ENCODE assay signal across 8 cellular contexts in the genomic region with DNA sequence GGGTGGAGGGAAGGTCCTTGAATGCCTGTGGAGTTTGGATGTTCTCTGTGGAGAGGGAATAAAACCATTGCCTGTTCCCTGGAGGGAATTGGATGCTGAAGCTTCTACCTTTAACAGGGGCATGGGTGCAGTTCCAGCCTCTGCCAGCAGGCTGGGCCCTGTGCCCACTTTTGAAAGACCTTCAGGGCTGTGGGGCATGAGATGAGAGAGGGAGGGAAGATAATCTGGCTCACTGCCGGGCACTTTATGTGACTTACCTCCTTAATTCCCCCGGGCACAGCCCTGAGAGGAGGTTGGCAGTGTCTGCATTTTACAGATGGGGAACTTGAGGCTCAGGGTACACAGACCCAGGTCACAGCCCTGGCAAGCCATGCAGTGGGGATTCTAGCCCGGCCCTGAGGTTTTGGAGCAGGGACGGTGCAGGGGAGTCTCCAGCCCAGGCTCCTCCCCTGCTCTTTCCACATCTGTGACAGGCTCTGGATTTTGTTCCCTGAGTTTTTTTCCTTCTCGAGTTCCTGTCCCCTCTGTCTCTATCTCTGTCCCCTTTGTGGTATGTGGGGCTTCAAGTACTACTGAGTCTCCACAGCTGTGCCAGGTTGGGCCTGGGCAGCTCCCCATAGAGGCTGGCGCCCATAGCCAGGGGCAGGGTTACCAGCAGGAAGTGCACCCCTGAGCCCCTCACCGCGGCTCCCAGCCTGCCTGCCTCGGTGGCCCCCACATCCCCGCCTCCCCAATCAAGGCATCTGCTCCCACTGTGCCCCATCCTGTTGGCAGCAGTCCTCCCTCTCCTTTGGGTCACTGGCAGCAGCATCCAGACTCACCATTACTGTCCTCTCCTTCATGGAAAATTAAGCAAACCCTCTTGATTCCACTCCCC. TPM values are rescaled to one million over a fixed set of nuclear protein-coding genes. Genes with fewer than 3 reads are reported as not detected.
DNase-seq lines count a peak whose midpoint lies in the region; ATAC-seq and TF ChIP-seq lines count a peak whose summit lies in the region.

No MANE protein-coding gene starts in this region.

- no peak for TF ChIP-seq POLR2A in gastrocnemius medialis (IDR thresholded peaks at IDR 0.05)

- in situ Hi-C loops in Caki2 (cut with HindIII; ENCODE audit: low pct_unique_long_range_greater_than_20kb, low sequenced_read_pairs) (no loop called here), HAP-1 (cut with MboI; ENCODE audit: low sequenced_read_pairs) (no loop called here), gastrocnemius medialis (cut with MboI; ENCODE audit: low sequenced_read_pairs in 4 of 4) (loop anchor here in 2 of 4 donors (5.0 to 25.0 kb wide), 2 partner anchors 124 to 129 kb away; no protein-coding TSS in a partner anchor)

- H3K4me3 ChIP-seq in HAP-1 (no peak overlapping the region), ascending aorta (no peak overlapping the region), gastrocnemius medialis (no peak overlapping the region)

- no peaks in the 10 kb centered on the region for H3K4me1 ChIP-seq in HAP-1
- H3K4me1 ChIP-seq in ascending aorta: peaks cover 0 to 3% of the 10 kb centered on the region in 2 donors
- peaks cover 5 to 11% of the 10 kb centered on the region in 2 donors for H3K4me1 ChIP-seq in gastrocnemius medialis

- H3K27me3 ChIP-seq in HAP-1 (ENCODE audit: low read depth) (no peaks in the 10 kb centered on the region), ascending aorta (no peaks in the 10 kb centered on the region), gastrocnemius medialis (no peaks in the 10 kb centered on the region)

- no peak overlapping the region for H3K27ac ChIP-seq in ascending aorta
- peak overlapping the region in 3 of 4 donors; percentile 8 to 32 (median 31) for H3K27ac ChIP-seq in gastrocnemius medialis

- H3K9me3 ChIP-seq in HAP-1 (no peaks in the 10 kb centered on the region), ascending aorta (no peaks in the 10 kb centered on the region), gastrocnemius medialis (no peaks in the 10 kb centered on the region)

- H3K36me3 ChIP-seq in HAP-1 (replicated peaks) (no peaks in the 10 kb centered on the region), ascending aorta (no peaks in the 10 kb centered on the region), gastrocnemius medialis (no peaks in the 10 kb centered on the region)

- intact Hi-C loops in ascending aorta (cut with DNase I): loop anchor here (1.0 kb wide), 1 partner anchor 121 kb away; no protein-coding TSS in a partner anchor
- intact Hi-C loops in gastrocnemius medialis (cut with DNase I; ENCODE audit: low total_unique reads): loop anchor here (1.0 to 5.0 kb wide), 3 partner anchors 49 to 122 kb away; no protein-coding TSS in a partner anchor

- TF ChIP-seq CTCF in ascending aorta (IDR thresholded peaks at IDR 0.05) (peak; percentile 81 to 90 (median 82)), gastrocnemius medialis (IDR thresholded peaks at IDR 0.05 in 4 of 5, conservative IDR thresholded peaks at IDR 0.05 in 1 of 5) (peak; percentile 81 to 89 (median 86))

- peak; percentile 79 to 87 for ATAC-seq in gastrocnemius medialis
- no peak for ATAC-seq in HG02973 (IDR thresholded peaks at IDR 0.05; ENCODE audit: unreplicated experiment)

- DNase-seq in Caki2 (ENCODE audit: low read depth): peak; percentile 70
- DNase-seq in HAP-1 (ENCODE audit: low spot score in 2 of 2): peak; percentile 66 to 89
- DNase-seq in NCI-H1930 (lab: John Stamatoyannopoulos, UW): peak; percentile 46 to 59
- DNase-seq in T-helper 22 cell (ENCODE audit: low read depth): peak; percentile 56
- DNase-seq in ascending aorta (ENCODE audit: low spot score in 2 of 2): peak; percentile 47 to 91
- peak; percentile 86 for DNase-seq in hepatic stellate cell (ENCODE audit: low spot score)
- DNase-seq in gastrocnemius medialis: peak; percentile 77 to 81

RNA-seq across cellular contexts. Expression of a gene that starts 14.0 kb away (rescaled TPM):
- total RNA-seq in Caki2 (2014; rRNA removed; shearing (Covaris generic); ENCODE audit: low replicate concordance): 0.41 and 3.4 TPM in 2 replicates
- total RNA-seq in ascending aorta (206 TPM), gastrocnemius medialis (10 to 100 TPM in 1 of 4 donors, 1 to 10 TPM in 3; 2.3 to 10.8 (median 7.6) TPM)

RNA-seq across cellular contexts. Expression of a gene that starts 27.7 kb away (rescaled TPM):
- total RNA-seq in Caki2 (2014; rRNA removed; shearing (Covaris generic); ENCODE audit: low replicate concordance): 41.8 and 44.6 TPM in 2 replicates
- 7.1 TPM for total RNA-seq in ascending aorta
- 10 to 100 TPM; 18.0 to 27.3 (median 25.0) TPM for total RNA-seq in gastrocnemius medialis

RNA-seq across cellular contexts. Expression of a gene that starts 56.1 kb away (rescaled TPM):
- 68.0 and 69.7 TPM in 2 replicates for total RNA-seq in Caki2 (2014; rRNA removed; shearing (Covaris generic); ENCODE audit: low replicate concordance)
- total RNA-seq in ascending aorta: 36.8 TPM
- 10 to 100 TPM; 46.3 to 66.4 (median 52.8) TPM for total RNA-seq in gastrocnemius medialis

Comparison
In these comparisons a context has a peak if more than half of its experiments do, and no peak if none do; other contexts are left out.
1. H3K27ac ChIP-seq: peak in gastrocnemius medialis (3 of 4); none in ascending aorta (0 of 2).
2. RNA of a gene that starts 14.0 kb away (total RNA-seq): 206 TPM in ascending aorta (single experiment); 2.3 to 10.8 TPM in gastrocnemius medialis and 0.41 to 3.4 TPM in Caki2; every median in the first group is over 10 times any median in the second.
3. Peak in every context shown above with its lines, with median percentiles within 50 percentile points of each other: DNase-seq.